In genomic region chr3:14204605-14205284, GRCh38 we compare ENCODE assay signal across 10 cellular contexts. TPM values are rescaled to one million over a fixed set of nuclear protein-coding genes. Genes with fewer than 3 reads are reported as not detected.
DNase-seq lines count a peak whose midpoint lies in the region; FAIRE-seq and TF ChIP-seq lines count a peak whose summit lies in the region.
"Had no signal": no experiment of that assay in that cellular context is flagged by ENCODE, and none has a peak within 500 bp of the region (broad histone marks: within the 10 kb centered on the region; RNA-seq: fewer than 3 reads in every experiment).

No MANE protein-coding gene starts in this region.

- H3K4me1 Mint-ChIP-seq in activated T-helper 2 cell treated with anti-CD3 and anti-CD28 coated beads, Interferon-gamma antibody, Interleukin-2, Interleukin-4, amounts not matched to agents 10 μg/mL and 5 μg/mL and 100 μg/mL, durations not matched to agents 14 hours and 24 hours and 36 hours (ENCODE audit: low read depth): no peaks in the 10 kb centered on the region

- TF ChIP-seq CTCF in LNCaP clone FGC (IDR thresholded peaks at IDR 0.05; ENCODE audit: control insufficient read depth, extremely low read depth, insufficient read depth) (no peak), adrenal gland (IDR thresholded peaks at IDR 0.05) (no peak), MM.1S (IDR thresholded peaks at IDR 0.05; ENCODE audit: low read length) (no peak)

- WGBS in adrenal gland, 4 donors: 6 to 13% (median 9%) methylated on average over 7 to 10 of the region's 10 CpGs

- no peaks in the 10 kb centered on the region for H3K9me2 ChIP-seq in MM.1S (replicated peaks; ENCODE audit: insufficient read depth, low read length)

- H2AFZ ChIP-seq in MM.1S (ENCODE audit: low read length): no peak overlapping the region

- intact Hi-C loops in adrenal gland (cut with DNase I): loop anchor here (5.0 to 10.0 kb wide), 2 partner anchors 50 to 263 kb away; no protein-coding TSS in a partner anchor
- intact Hi-C loops in activated T-helper 2 cell treated with anti-CD3 and anti-CD28 coated beads, Interferon-gamma antibody, Interleukin-2, Interleukin-4, amounts not matched to agents 10 μg/mL and 5 μg/mL and 100 μg/mL, durations not matched to agents 14 hours and 24 hours and 36 hours (cut with micrococcal nuclease): loop anchor here (5.0 kb wide), 1 partner anchor 263 kb away; no protein-coding TSS in a partner anchor

- no peaks in the 10 kb centered on the region for H4K20me1 ChIP-seq in MM.1S (ENCODE audit: insufficient read depth, low read length)

- H3K4me2 ChIP-seq in MM.1S (ENCODE audit: low read depth, low read length): no peak overlapping the region

- H3K4me3 ChIP-seq in LNCaP clone FGC (ENCODE audit: low read depth, low read length) (no peak overlapping the region), adrenal gland (peak overlapping the region in 1 of 4 donors; percentile 37), subcutaneous abdominal adipose tissue (ENCODE audit: low read depth in 1 of 5, low read length in 5 of 5) (no peak overlapping the region), MM.1S (ENCODE audit: low read length) (no peak overlapping the region)

- TF ChIP-seq POLR2A in adrenal gland (IDR thresholded peaks at IDR 0.05) (peak in 1 of 2 donors; percentile 71), GM12891 (IDR thresholded peaks at IDR 0.05; ENCODE audit: low read depth, low read length) (no peak)

- no peaks in the 10 kb centered on the region for H3K27me3 Mint-ChIP-seq in activated T-helper 2 cell treated with anti-CD3 and anti-CD28 coated beads, Interferon-gamma antibody, Interleukin-2, Interleukin-4, amounts not matched to agents 10 μg/mL and 5 μg/mL and 100 μg/mL, durations not matched to agents 14 hours and 24 hours and 36 hours (ENCODE audit: low read depth)

- no peak overlapping the region for H3K4me3 Mint-ChIP-seq in activated T-helper 2 cell treated with anti-CD3 and anti-CD28 coated beads, Interferon-gamma antibody, Interleukin-2, Interleukin-4, amounts not matched to agents 10 μg/mL and 5 μg/mL and 100 μg/mL, durations not matched to agents 14 hours and 24 hours and 36 hours (ENCODE audit: low read depth)
- H3K4me3 Mint-ChIP-seq: neural crest cell had no signal

- H3K9me3 ChIP-seq in adrenal gland (replicated peaks in 1 of 3) (no peaks in the 10 kb centered on the region), subcutaneous abdominal adipose tissue (ENCODE audit: control insufficient read depth in 5 of 5, low read length in 5 of 5) (no peaks in the 10 kb centered on the region), MM.1S (replicated peaks; ENCODE audit: insufficient read depth, low read length) (no peaks in the 10 kb centered on the region)

- no peaks in the 10 kb centered on the region for H3K9me3 Mint-ChIP-seq in activated T-helper 2 cell treated with anti-CD3 and anti-CD28 coated beads, Interferon-gamma antibody, Interleukin-2, Interleukin-4, amounts not matched to agents 10 μg/mL and 5 μg/mL and 100 μg/mL, durations not matched to agents 14 hours and 24 hours and 36 hours
- H3K9me3 Mint-ChIP-seq: neural crest cell had no signal

- H3K36me3 Mint-ChIP-seq in activated T-helper 2 cell treated with anti-CD3 and anti-CD28 coated beads, Interferon-gamma antibody, Interleukin-2, Interleukin-4, amounts not matched to agents 10 μg/mL and 5 μg/mL and 100 μg/mL, durations not matched to agents 14 hours and 24 hours and 36 hours (ENCODE audit: low read depth): peaks cover 8% of the 10 kb centered on the region

- no peaks in the 10 kb centered on the region for H3K79me2 ChIP-seq in MM.1S (ENCODE audit: low read length)

- H3K27me3 ChIP-seq in adrenal gland: no peaks in the 10 kb centered on the region
- no peaks in the 10 kb centered on the region for H3K27me3 ChIP-seq in subcutaneous abdominal adipose tissue (ENCODE audit: control insufficient read depth in 5 of 5, insufficient read depth in 4 of 5, low read length in 5 of 5)
- no peaks in the 10 kb centered on the region for H3K27me3 ChIP-seq in MM.1S (replicated peaks; ENCODE audit: insufficient read depth, low read length)

- DNase-seq in LNCaP clone FGC (ENCODE audit: low read depth) (peak; percentile 37), adrenal gland (peak; percentile 55 to 85 (median 78)), kidney glomerular epithelial cell (lab: John Stamatoyannopoulos, UW) (peak; percentile 31), GM12891 (ENCODE audit: insufficient read length, low spot score) (no peak), T-helper 2 cell (no peak), MM.1S (no peak)
- DNase-seq in activated T-helper 2 cell treated with anti-CD3 and anti-CD28 coated beads, Interferon-gamma antibody, Interleukin-2, Interleukin-4, amounts not matched to agents 10 μg/mL and 5 μg/mL and 100 μg/mL, durations not matched to agents 14 hours and 24 hours and 36 hours (ENCODE audit: low spot score): no peak
- DNase-seq: hippocampal formation had no signal

- H3F3A ChIP-seq in MM.1S (ENCODE audit: insufficient read depth, low read length): no peaks in the 10 kb centered on the region

- H3K4me1 ChIP-seq in adrenal gland (replicated peaks in 1 of 2) (peaks cover 14 to 29% of the 10 kb centered on the region in 2 donors), subcutaneous abdominal adipose tissue (ENCODE audit: control insufficient read depth in 5 of 5, insufficient read depth in 5 of 5, low read length in 5 of 5) (peaks cover 9 to 41% (median 36%) of the 10 kb centered on the region in 5 donors), MM.1S (ENCODE audit: low read length) (no peaks in the 10 kb centered on the region)

- peaks cover 0 to 1% of the 10 kb centered on the region in 2 donors for H3K36me3 ChIP-seq in adrenal gland (replicated peaks in 1 of 2)
- peaks cover 0 to 6% (median 1%) of the 10 kb centered on the region in 5 donors for H3K36me3 ChIP-seq in subcutaneous abdominal adipose tissue (ENCODE audit: control insufficient read depth in 5 of 5, insufficient read depth in 5 of 5, low read length in 5 of 5)
- H3K36me3 ChIP-seq in MM.1S (replicated peaks; ENCODE audit: insufficient read depth, low read length): no peaks in the 10 kb centered on the region

- no peak overlapping the region for H3K27ac Mint-ChIP-seq in activated T-helper 2 cell treated with anti-CD3 and anti-CD28 coated beads, Interferon-gamma antibody, Interleukin-2, Interleukin-4, amounts not matched to agents 10 μg/mL and 5 μg/mL and 100 μg/mL, durations not matched to agents 14 hours and 24 hours and 36 hours

- no peak for FAIRE-seq in GM12891 (lab: Jason Lieb, UNC)

- peak overlapping the region in 1 of 5 donors; percentile 19 for H3K9ac ChIP-seq in subcutaneous abdominal adipose tissue (ENCODE audit: low read length in 5 of 5)
- no peak overlapping the region for H3K9ac ChIP-seq in MM.1S (ENCODE audit: low read length)

- H3K27ac ChIP-seq in adrenal gland (peak overlapping the region; percentile 32 to 98 (median 87)), subcutaneous abdominal adipose tissue (ENCODE audit: low read depth, low read length) (peak overlapping the region; percentile 13), MM.1S (ENCODE audit: low read length) (no peak overlapping the region)

TF ChIP-seq in GM12891, 5 proteins besides CTCF, POLR2A, EP300 and RAD21:
- TF ChIP-seq POLR2AphosphoS5 (IDR thresholded peaks at IDR 0.05; ENCODE audit: low read depth, low read length): no peak

RNA-seq across cellular contexts. Expression of gene LSM3, which starts 26.1 kb away (rescaled TPM):
- 10 to 100 TPM in 3 of 8 donors, 1 to 10 TPM in 5; 5.8 to 13.8 (median 9.5) TPM for total RNA-seq in adrenal gland
- 10 to 100 TPM in 1 of 3 donors, 1 to 10 TPM in 2; 4.1 to 25.8 (median 6.1) TPM for polyA plus RNA-seq in adrenal gland
- total RNA-seq in activated T-helper 2 cell treated with anti-CD3 and anti-CD28 coated beads, Interferon-gamma antibody, Interleukin-2, Interleukin-4, amounts not matched to agents 10 μg/mL and 5 μg/mL and 100 μg/mL, durations not matched to agents 14 hours and 24 hours and 36 hours: 15.1 and 18.3 TPM in 2 replicates
- polyA plus RNA-seq in GM12891 (2012; ENCODE audit: low read depth, missing spikeins): 21.3 TPM

RNA-seq across cellular contexts. Expression of gene XPC, which starts 26.3 kb away (rescaled TPM):
- total RNA-seq in adrenal gland: 10 to 100 TPM; 15.6 to 66.5 (median 34.7) TPM
- 10 to 100 TPM; 20.4 to 30.7 (median 21.2) TPM for polyA plus RNA-seq in adrenal gland
- 31.4 and 33.2 TPM in 2 replicates for total RNA-seq in activated T-helper 2 cell treated with anti-CD3 and anti-CD28 coated beads, Interferon-gamma antibody, Interleukin-2, Interleukin-4, amounts not matched to agents 10 μg/mL and 5 μg/mL and 100 μg/mL, durations not matched to agents 14 hours and 24 hours and 36 hours
- 23.6 TPM for polyA plus RNA-seq in GM12891 (2012; ENCODE audit: low read depth, missing spikeins)

Comparison
In these comparisons a context has a peak if more than half of its experiments do, and no peak if none do; other contexts are left out.
1. DNase-seq: peak in LNCaP clone FGC (single experiment), adrenal gland (7 of 7) and kidney glomerular epithelial cell (single experiment); none in activated T-helper 2 cell treated with anti-CD3 and anti-CD28 coated beads, Interferon-gamma antibody, Interleukin-2, Interleukin-4, amounts not matched to agents 10 μg/mL and 5 μg/mL and 100 μg/mL, durations not matched to agents 14 hours and 24 hours and 36 hours (single experiment), GM12891 (single experiment), T-helper 2 cell (0 of 5) and MM.1S (single experiment).